ENCODE assay signal across 11 cellular contexts in genomic region chr10:77156406-77156879, GRCh38.
DNase-seq lines count a peak whose midpoint lies in the region; ATAC-seq and TF ChIP-seq lines count a peak whose summit lies in the region.
"Had no signal": no experiment of that assay in that cellular context is flagged by ENCODE, and none has a peak within 500 bp of the region (broad histone marks: within the 10 kb centered on the region; RNA-seq: fewer than 3 reads in every experiment).

No MANE protein-coding gene starts in this region.

- H3K27me3 Mint-ChIP-seq in CD8-positive, alpha-beta T cell (ENCODE audit: low read depth) = no peaks in the 10 kb centered on the region
- peaks cover 2 to 4% of the 10 kb centered on the region in 2 donors for H3K27me3 Mint-ChIP-seq in CD4-positive, alpha-beta memory T cell

- no peaks in the 10 kb centered on the region for H3K36me3 Mint-ChIP-seq in CD8-positive, alpha-beta T cell
- no peaks in the 10 kb centered on the region for H3K36me3 Mint-ChIP-seq in CD4-positive, alpha-beta memory T cell
- H3K36me3 Mint-ChIP-seq: IgD-negative memory B cell; stimulated activated naive B cell treated with anti-CD40 and anti-IgM and Interleukin-4, amounts not matched to agents 10 μg/mL and 1 μg/mL and 100 μg/mL, for 72 hours had no signal

- H3K27ac ChIP-seq in RWPE1 = peak overlapping the region; percentile 79
- no peak overlapping the region for H3K27ac ChIP-seq in CD8-positive, alpha-beta T cell (ENCODE audit: low read depth, low read length)
- no peak overlapping the region for H3K27ac ChIP-seq in CD4-positive, alpha-beta memory T cell (ENCODE audit: low read depth, low read length)

- no peaks in the 10 kb centered on the region for H3K9me3 ChIP-seq in CD8-positive, alpha-beta T cell (ENCODE audit: low read length)
- no peaks in the 10 kb centered on the region for H3K9me3 ChIP-seq in CD4-positive, alpha-beta memory T cell (ENCODE audit: control insufficient read depth in 1 of 2, low read length in 2 of 2)
- H3K9me3 ChIP-seq: heart right ventricle had no signal

- TF ChIP-seq CTCF in BJ (IDR thresholded peaks at IDR 0.05; ENCODE audit: insufficient read depth, low read depth, low read length) (no peak), RWPE1 (conservative IDR thresholded peaks at IDR 0.05; ENCODE audit: low read depth) (no peak)
- TF ChIP-seq CTCF in CD8-positive, alpha-beta T cell (IDR thresholded peaks at IDR 0.05) = no peak

- H3K4me3 ChIP-seq in BJ (ENCODE audit: low read depth, low read length) = no peak overlapping the region
- no peak overlapping the region for H3K4me3 ChIP-seq in CD8-positive, alpha-beta T cell (ENCODE audit: low read depth, low read length)
- H3K4me3 ChIP-seq in CD4-positive, alpha-beta memory T cell (ENCODE audit: low read length in 2 of 2) = no peak overlapping the region
- H3K4me3 ChIP-seq: heart right ventricle had no signal

- CTCF ChIA-PET in BJ (lab: Yijun Ruan, JAX) = interaction anchor here (0.7 to 1.2 kb wide), 2 partner anchors 9 to 557 kb away, joined by 3 read pairs; no protein-coding TSS in a partner anchor
- CTCF ChIA-PET in RWPE1 (lab: Yijun Ruan, JAX) = interaction anchor here (0.6 kb wide), 1 partner anchor 583 kb away, joined by 5 read pairs; no protein-coding TSS in a partner anchor
- CTCF ChIA-PET in CD8-positive, alpha-beta T cell (lab: Charles Lee) = interaction anchor here (0.7 to 2.1 kb wide), 3 partner anchors 9 to 22 kb away, joined by 3 to 6 read pairs (median 4); no protein-coding TSS in a partner anchor
- CTCF ChIA-PET in CD4-positive, alpha-beta memory T cell (lab: Charles Lee; ENCODE audit: partially characterized antibody) = interaction anchor here (1.0 to 11.7 kb wide), 2 partner anchors 10 to 18 kb away, joined by 10 to 96 read pairs; no protein-coding TSS in a partner anchor

- H3K4me3 Mint-ChIP-seq in CD8-positive, alpha-beta T cell = no peak overlapping the region
- no peak overlapping the region for H3K4me3 Mint-ChIP-seq in CD4-positive, alpha-beta memory T cell
- H3K4me3 Mint-ChIP-seq: IgD-negative memory B cell; stimulated activated naive B cell treated with anti-CD40 and anti-IgM and Interleukin-4, amounts not matched to agents 10 μg/mL and 1 μg/mL and 100 μg/mL, for 72 hours had no signal

- ATAC-seq in CD8-positive, alpha-beta T cell = no peak
- ATAC-seq in HG03460 (IDR thresholded peaks at IDR 0.05; ENCODE audit: unreplicated experiment) = no peak
- no peak for ATAC-seq in HG03025 (IDR thresholded peaks at IDR 0.05; ENCODE audit: low FRiP score, unreplicated experiment)
- ATAC-seq: stimulated activated naive B cell treated with anti-CD40 and anti-IgM and Interleukin-4, amounts not matched to agents 10 μg/mL and 1 μg/mL and 100 μg/mL, for 72 hours had no signal

- intact Hi-C loops in CD8-positive, alpha-beta T cell (cut with DNase I, micrococcal nuclease) = no loop called here
- intact Hi-C loops in CD4-positive, alpha-beta memory T cell (cut with micrococcal nuclease) = no loop called here

- H3K4me1 ChIP-seq in CD8-positive, alpha-beta T cell (ENCODE audit: insufficient read depth, low read length) = no peaks in the 10 kb centered on the region
- no peaks in the 10 kb centered on the region for H3K4me1 ChIP-seq in CD4-positive, alpha-beta memory T cell (ENCODE audit: insufficient read depth, low read length)

- POLR2A ChIA-PET in BJ (lab: Charles Lee) = no interaction called here
- POLR2A ChIA-PET in RWPE1 (lab: Yijun Ruan, JAX; ENCODE audit: low non-redundant PET) = no interaction called here
- POLR2A ChIA-PET in CD8-positive, alpha-beta T cell (lab: Charles Lee) = no interaction called here
- POLR2A ChIA-PET in CD4-positive, alpha-beta memory T cell (lab: Charles Lee; ENCODE audit: partially characterized antibody) = no interaction called here

- no peaks in the 10 kb centered on the region for H3K36me3 ChIP-seq in BJ (ENCODE audit: control insufficient read depth, insufficient read depth, low read length)
- no peaks in the 10 kb centered on the region for H3K36me3 ChIP-seq in CD8-positive, alpha-beta T cell (ENCODE audit: insufficient read depth, low read length)
- H3K36me3 ChIP-seq in CD4-positive, alpha-beta memory T cell (ENCODE audit: insufficient read depth, low read length) = no peaks in the 10 kb centered on the region
- H3K36me3 ChIP-seq: heart right ventricle had no signal

- H3K27ac Mint-ChIP-seq in CD8-positive, alpha-beta T cell = no peak overlapping the region
- no peak overlapping the region for H3K27ac Mint-ChIP-seq in CD4-positive, alpha-beta memory T cell
- H3K27ac Mint-ChIP-seq: IgD-negative memory B cell; stimulated activated naive B cell treated with anti-CD40 and anti-IgM and Interleukin-4, amounts not matched to agents 10 μg/mL and 1 μg/mL and 100 μg/mL, for 72 hours had no signal

- peak; percentile 88 for DNase-seq in BJ (ENCODE audit: low read depth)
- no peak for DNase-seq in RWPE1 (ENCODE audit: low spot score)
- peak; percentile 59 for DNase-seq in dermis blood vessel endothelial cell
- peak; percentile 29 for DNase-seq in myocyte (ENCODE audit: low read depth)
- DNase-seq in CD8-positive, alpha-beta T cell = no peak
- DNase-seq in CD4-positive, alpha-beta memory T cell = no peak
- DNase-seq: heart right ventricle; stimulated activated naive B cell treated with anti-CD40 and anti-IgM and Interleukin-4, amounts not matched to agents 10 μg/mL and 1 μg/mL and 100 μg/mL, for 72 hours had no signal

- H3K4me1 Mint-ChIP-seq in CD8-positive, alpha-beta T cell (ENCODE audit: low read depth) = no peaks in the 10 kb centered on the region
- H3K4me1 Mint-ChIP-seq in CD4-positive, alpha-beta memory T cell = no peaks in the 10 kb centered on the region
- H3K4me1 Mint-ChIP-seq: IgD-negative memory B cell; stimulated activated naive B cell treated with anti-CD40 and anti-IgM and Interleukin-4, amounts not matched to agents 10 μg/mL and 1 μg/mL and 100 μg/mL, for 72 hours had no signal

- no peaks in the 10 kb centered on the region for H3K27me3 ChIP-seq in BJ (ENCODE audit: control insufficient read depth, insufficient read depth, low read length)
- no peaks in the 10 kb centered on the region for H3K27me3 ChIP-seq in CD8-positive, alpha-beta T cell (ENCODE audit: insufficient read depth, low read length)
- no peaks in the 10 kb centered on the region for H3K27me3 ChIP-seq in CD4-positive, alpha-beta memory T cell (ENCODE audit: insufficient read depth, low read length)

- no peaks in the 10 kb centered on the region for H3K9me3 Mint-ChIP-seq in CD8-positive, alpha-beta T cell
- no peaks in the 10 kb centered on the region for H3K9me3 Mint-ChIP-seq in CD4-positive, alpha-beta memory T cell
- H3K9me3 Mint-ChIP-seq: IgD-negative memory B cell; stimulated activated naive B cell treated with anti-CD40 and anti-IgM and Interleukin-4, amounts not matched to agents 10 μg/mL and 1 μg/mL and 100 μg/mL, for 72 hours had no signal

Comparison
In these comparisons a context has a peak if more than half of its experiments do, and no peak if none do; other contexts are left out.
1. DNase-seq: peak in BJ (single experiment), dermis blood vessel endothelial cell (single experiment) and myocyte (single experiment); none in RWPE1 (single experiment), CD8-positive, alpha-beta T cell (0 of 7) and CD4-positive, alpha-beta memory T cell (0 of 5).